Comparison of ENCODE assay signal across 8 cellular contexts in genomic region chr10:74078037-74078436, GRCh38.
DNase-seq lines count a peak whose midpoint lies in the region; ATAC-seq and TF ChIP-seq lines count a peak whose summit lies in the region.

No MANE protein-coding gene starts in this region.

- H3K4me2 ChIP-seq in PC-3 (ENCODE audit: low read length) (peak overlapping the region; percentile 46), fibroblast of lung (ENCODE audit: extremely low read depth, insufficient read depth, low read length) (no peak overlapping the region)

- BruUV-seq in PC-3 (replicated peaks; lab: Mats Ljungman, UMichigan), result no TSS peak

- intact Hi-C loops in PC-3 (cut with micrococcal nuclease), result no loop called here

- 53 to 56% methylated on average over 1 of the region's 1 CpG for WGBS in tibial nerve, 2 donors

- H3K27me3 ChIP-seq in PC-3 (ENCODE audit: low read length) (no peaks in the 10 kb centered on the region), fibroblast of lung (ENCODE audit: control insufficient read depth, insufficient read depth, low read length) (no peaks in the 10 kb centered on the region), tibial nerve (no peaks in the 10 kb centered on the region)

- H3K4me3 ChIP-seq in PC-3 (ENCODE audit: low read length), result no peak overlapping the region
- no peak overlapping the region for H3K4me3 ChIP-seq in fibroblast of lung (replicated peaks in 1 of 4; ENCODE audit: control extremely low read depth in 1 of 4, insufficient read depth in 1 of 4, low read depth in 3 of 4, low read length in 4 of 4)
- no peak overlapping the region for H3K4me3 ChIP-seq in tibial nerve

- no peaks in the 10 kb centered on the region for H3K9me3 ChIP-seq in PC-3 (ENCODE audit: low read length)
- no peaks in the 10 kb centered on the region for H3K9me3 ChIP-seq in fibroblast of lung (ENCODE audit: control insufficient read depth, insufficient read depth, low read depth, low read length)
- no peaks in the 10 kb centered on the region for H3K9me3 ChIP-seq in tibial nerve

- DNase-seq in activated CD8-positive, alpha-beta memory T cell treated with anti-CD3 and anti-CD28 coated beads for 4 hours (ENCODE audit: low read depth in 2 of 2), result peak; percentile 9 to 24
- no peak for DNase-seq in activated CD8-positive, alpha-beta memory T cell treated with anti-CD3 and anti-CD28 coated beads for 24 hours
- DNase-seq in PC-3, result peak; percentile 85
- peak; percentile 30 to 95 for DNase-seq in fibroblast of lung (ENCODE audit: low read depth in 2 of 2)
- peak; percentile 41 to 67 for DNase-seq in stimulated activated CD8-positive, alpha-beta memory T cell treated with anti-CD3 and anti-CD28 coated beads, Interleukin-7, amount 100 ng/mL, for 48 hours (ENCODE audit: extremely low read depth in 1 of 2, low read depth in 1 of 2)
- DNase-seq in mucosa of gallbladder (ENCODE audit: low spot score), result no peak
- no peak for DNase-seq in tibial nerve (ENCODE audit: low spot score in 2 of 2)

- H2AFZ ChIP-seq in PC-3 (ENCODE audit: low read length) (no peak overlapping the region), fibroblast of lung (ENCODE audit: low read length) (no peak overlapping the region)

- ATAC-seq in PC-3, result peak; percentile 19; the same call in 1 of the 2 replicates
- no peak for ATAC-seq in HG03108 (IDR thresholded peaks at IDR 0.05; ENCODE audit: unreplicated experiment)

- TF ChIP-seq POLR2A in tibial nerve (IDR thresholded peaks at IDR 0.05), result no peak

- H3K4me1 ChIP-seq in PC-3 (ENCODE audit: insufficient read depth, low read length), result peaks cover 43% of the 10 kb centered on the region
- peaks cover 14% of the 10 kb centered on the region for H3K4me1 ChIP-seq in fibroblast of lung (ENCODE audit: control insufficient read depth, extremely low read depth, insufficient read depth, low read length)
- peaks cover 0 to 75% (median 30%) of the 10 kb centered on the region in 4 donors for H3K4me1 ChIP-seq in tibial nerve

- H4K20me1 ChIP-seq in PC-3 (ENCODE audit: low read length) (peaks cover 6% of the 10 kb centered on the region; the same call in 1 of the 2 replicates), fibroblast of lung (ENCODE audit: control insufficient read depth, extremely low read depth, insufficient read depth, low read length) (no peaks in the 10 kb centered on the region)

- POLR2A ChIA-PET in PC-3 (lab: Charles Lee; ENCODE audit: unreplicated experiment), result interaction anchor here (0.6 kb wide), 2 partner anchors 17 to 58 kb away, joined by 3 to 4 read pairs; no protein-coding TSS in a partner anchor

- H3K9ac ChIP-seq in PC-3 (ENCODE audit: low read length) (peak overlapping the region; percentile 0; the same call in 1 of the 2 replicates), fibroblast of lung (ENCODE audit: insufficient read depth, low read length) (no peak overlapping the region)

- no peak for TF ChIP-seq EP300 in tibial nerve (IDR thresholded peaks at IDR 0.05)

- CTCF ChIA-PET in PC-3 (lab: Charles Lee), result no interaction called here

- TF ChIP-seq CTCF in PC-3 (conservative IDR thresholded peaks at IDR 0.05; ENCODE audit: low read depth, low read length) (no peak), fibroblast of lung (conservative IDR thresholded peaks at IDR 0.05 in 1 of 2, IDR thresholded peaks at IDR 0.05 in 1 of 2; ENCODE audit: low read depth in 1 of 2, low read length in 2 of 2) (no peak), tibial nerve (IDR thresholded peaks at IDR 0.05) (no peak)

- H3K27ac ChIP-seq in PC-3 (ENCODE audit: low read length) (peak overlapping the region; percentile 43), fibroblast of lung (ENCODE audit: insufficient read depth, low read length) (no peak overlapping the region), tibial nerve (peak overlapping the region in 1 of 4 donors; percentile 2)

- no peaks in the 10 kb centered on the region for H3K9me2 ChIP-seq in PC-3 (replicated peaks; ENCODE audit: low read length)

- peaks cover 64% of the 10 kb centered on the region for H3K79me2 ChIP-seq in PC-3 (ENCODE audit: low read length)
- peaks cover 51% of the 10 kb centered on the region for H3K79me2 ChIP-seq in fibroblast of lung (ENCODE audit: control insufficient read depth, insufficient read depth, low read length)

- peaks cover 62% of the 10 kb centered on the region for H3K36me3 ChIP-seq in PC-3 (ENCODE audit: low read depth, low read length)
- peaks cover 15% of the 10 kb centered on the region for H3K36me3 ChIP-seq in fibroblast of lung (ENCODE audit: control insufficient read depth, insufficient read depth, low read length)
- H3K36me3 ChIP-seq in tibial nerve, result peaks cover 0 to 23% (median 2%) of the 10 kb centered on the region in 3 donors

- H3F3A ChIP-seq in PC-3 (ENCODE audit: low read length, unreplicated experiment), result peaks cover 18% of the 10 kb centered on the region

Comparison
In these comparisons a context has a peak if more than half of its experiments do, and no peak if none do; other contexts are left out.
1. DNase-seq: peak in activated CD8-positive, alpha-beta memory T cell treated with anti-CD3 and anti-CD28 coated beads for 4 hours (2 of 2), PC-3 (single experiment), fibroblast of lung (2 of 2) and stimulated activated CD8-positive, alpha-beta memory T cell treated with anti-CD3 and anti-CD28 coated beads, Interleukin-7, amount 100 ng/mL, for 48 hours (2 of 2); none in activated CD8-positive, alpha-beta memory T cell treated with anti-CD3 and anti-CD28 coated beads for 24 hours (single experiment), mucosa of gallbladder (single experiment) and tibial nerve (0 of 2).